9 cellular contexts compared by ENCODE assay signal in the genomic region with DNA sequence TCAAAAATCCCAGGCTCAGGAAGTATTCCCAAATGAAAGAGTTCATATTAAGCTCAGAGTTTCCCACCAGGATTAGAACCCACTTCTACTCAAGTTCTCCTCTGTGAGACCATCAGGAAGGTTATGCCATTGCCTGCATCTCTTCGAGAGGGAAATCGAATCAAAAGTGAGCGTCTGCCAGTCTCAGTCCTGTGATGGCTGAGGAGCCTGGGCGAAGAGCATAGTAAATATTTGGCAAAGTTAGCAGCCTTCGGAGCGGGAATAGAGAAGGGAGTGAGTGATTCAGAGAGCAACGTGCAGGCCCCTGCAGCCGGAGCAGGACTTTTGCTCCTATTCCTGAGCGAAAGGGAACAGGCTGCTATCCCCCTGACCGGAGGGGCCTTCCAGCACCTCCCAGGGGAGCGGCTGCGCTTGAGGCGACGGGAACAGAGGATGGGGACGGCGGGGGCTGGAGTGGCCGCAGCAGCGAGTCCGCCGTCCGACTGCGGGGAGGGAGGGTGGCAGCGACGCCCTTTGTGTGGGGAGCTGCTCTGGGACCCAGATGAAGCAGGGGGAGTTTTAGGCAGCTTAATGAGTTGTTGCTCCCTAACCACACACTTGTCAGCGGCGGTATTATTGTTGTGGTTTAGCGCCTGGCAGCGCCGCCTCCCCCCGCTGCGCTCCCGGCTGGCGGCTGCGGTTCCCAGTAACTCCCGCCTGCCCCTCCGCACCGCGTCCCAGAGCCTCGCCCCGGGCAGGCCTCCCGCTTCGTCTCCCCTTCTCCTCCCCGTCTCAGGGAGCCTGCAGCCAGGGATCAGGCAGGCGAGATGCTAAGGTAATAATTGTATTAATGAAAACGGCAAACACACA. TPM values are rescaled to one million over a fixed set of nuclear protein-coding genes. Genes with fewer than 3 reads are reported as not detected.
DNase-seq lines count a peak whose midpoint lies in the region; ATAC-seq, FAIRE-seq and TF ChIP-seq lines count a peak whose summit lies in the region.
"Had no signal": no experiment of that assay in that cellular context is flagged by ENCODE, and none has a peak within 500 bp of the region (broad histone marks: within the 10 kb centered on the region; RNA-seq: fewer than 3 reads in every experiment).

No MANE protein-coding gene starts in this region.

- DNase-seq in NCI-H2196 (lab: John Stamatoyannopoulos, UW; ENCODE audit: unreplicated experiment) (peak; percentile 13), NCI-H2196 treated with DMSO at 0.1 percent for 48 hours (lab: John Stamatoyannopoulos, UW; ENCODE audit: unreplicated experiment) (no peak), KBM-7 (peak; percentile 55), right cardiac atrium (peak; percentile 33 to 82 (median 66)), retinal pigment epithelial cell (ENCODE audit: low read depth) (no peak), midbrain (lab: John Stamatoyannopoulos, UW) (no peak), small intestine (no peak)

- H3K27me3 Mint-ChIP-seq in activated naive CD8-positive, alpha-beta T cell, result peaks cover 33% of the 10 kb centered on the region

- no peak overlapping the region for H3K27ac Mint-ChIP-seq in activated naive CD8-positive, alpha-beta T cell

- intact Hi-C loops in right cardiac atrium (cut with DNase I), result no loop called here

- H3K4me1 ChIP-seq in right cardiac atrium (ENCODE audit: control insufficient read depth, insufficient read depth, low read length), result no peaks in the 10 kb centered on the region
- H3K4me1 ChIP-seq in small intestine (ENCODE audit: control insufficient read depth in 2 of 2, insufficient read depth in 1 of 2, low read depth in 1 of 2, low read length in 1 of 2), result peaks cover 0 to 2% of the 10 kb centered on the region in 2 donors

- H3K9me3 Mint-ChIP-seq in activated naive CD8-positive, alpha-beta T cell (ENCODE audit: low read depth), result no peaks in the 10 kb centered on the region

- in situ Hi-C loops in KBM-7 (cut with MboI; ENCODE audit: low pct_unique_long_range_greater_than_20kb, low sequenced_read_pairs), result no loop called here

- H3K27me3 ChIP-seq in right cardiac atrium (ENCODE audit: control insufficient read depth, insufficient read depth) (no peaks in the 10 kb centered on the region), small intestine (ENCODE audit: control insufficient read depth in 2 of 2, insufficient read depth in 2 of 2, low read length in 2 of 2) (peaks cover 0 to 15% of the 10 kb centered on the region in 2 donors)

- no peaks in the 10 kb centered on the region for H3K9me3 ChIP-seq in right cardiac atrium (ENCODE audit: control insufficient read depth, low read length)
- no peaks in the 10 kb centered on the region for H3K9me3 ChIP-seq in small intestine (ENCODE audit: control insufficient read depth, low read depth)

- ATAC-seq in right cardiac atrium, result peak; percentile 56 to 71

- no peak for TF ChIP-seq CTCF in retinal pigment epithelial cell (conservative IDR thresholded peaks at IDR 0.05; ENCODE audit: low read depth, low read length)

- no peak for FAIRE-seq in small intestine (lab: Jason Lieb, UNC)
- FAIRE-seq: G401.6 had no signal

- H3K27ac ChIP-seq in right cardiac atrium (ENCODE audit: low read length) (peak overlapping the region; percentile 44), small intestine (ENCODE audit: low read depth in 1 of 2, low read length in 1 of 2) (no peak overlapping the region)

- H3K36me3 ChIP-seq in small intestine (ENCODE audit: control insufficient read depth in 2 of 2, insufficient read depth in 2 of 2, low read length in 2 of 2), result no peaks in the 10 kb centered on the region

- peaks cover 28% of the 10 kb centered on the region for H3K4me1 Mint-ChIP-seq in activated naive CD8-positive, alpha-beta T cell (ENCODE audit: low read depth)

- H3K4me3 ChIP-seq in right cardiac atrium (ENCODE audit: low read length) (peak overlapping the region; percentile 19), retinal pigment epithelial cell (ENCODE audit: low read length) (peak overlapping the region; percentile 43), small intestine (ENCODE audit: low read depth in 1 of 2, low read length in 2 of 2) (peak overlapping the region in 1 of 2 donors; percentile 4)

- WGBS in right cardiac atrium, result under 1% methylated on average over 45 of the region's 45 CpGs
- 1% methylated on average over 39 to 45 of the region's 45 CpGs for WGBS in small intestine, 3 donors

- peak overlapping the region; percentile 86 for H3K4me3 Mint-ChIP-seq in activated naive CD8-positive, alpha-beta T cell

- H3K36me3 Mint-ChIP-seq in activated naive CD8-positive, alpha-beta T cell, result peaks cover 16% of the 10 kb centered on the region

RNA-seq across cellular contexts. Expression of gene NRGN, which starts 21.7 kb away (rescaled TPM):
- total RNA-seq in right cardiac atrium, result 10 to 100 TPM in 2 of 4 donors, 1 to 10 TPM in 2; 5.3 to 11.1 (median 9.0) TPM
- polyA plus RNA-seq in right cardiac atrium (16.0 TPM), small intestine (1 to 10 TPM in 1 of 3 donors, under 1 TPM in 1, not detected in 1; 0.67 to 6.5 TPM)

RNA-seq across cellular contexts. Expression of gene VSIG2, which starts 34.0 kb away (rescaled TPM):
- total RNA-seq in right cardiac atrium, result 1 to 10 TPM in 3 of 4 donors, under 1 TPM in 1; 0.97 to 1.4 (median 1.0) TPM
- polyA plus RNA-seq in right cardiac atrium (0.43 TPM), small intestine (under 1 TPM in 1 of 3 donors, not detected in 2; 0.91 TPM)

RNA-seq across cellular contexts. Expression of gene ESAM, which starts 44.1 kb away (rescaled TPM):
- 10 to 100 TPM; 31.2 to 49.8 (median 41.9) TPM for total RNA-seq in right cardiac atrium
- polyA plus RNA-seq in right cardiac atrium (51.8 TPM), small intestine (10 to 100 TPM in 1 of 3 donors, 1 to 10 TPM in 1, under 1 TPM in 1; 0.67 to 38.3 (median 1.4) TPM)

RNA-seq across cellular contexts. Expression of gene SPA17, which starts 44.3 kb away (rescaled TPM):
- 1 to 10 TPM; 2.3 to 4.0 (median 3.0) TPM for total RNA-seq in right cardiac atrium
- polyA plus RNA-seq in right cardiac atrium, result 7.9 TPM
- 1 to 10 TPM; 3.2 to 9.8 (median 7.2) TPM for polyA plus RNA-seq in small intestine

RNA-seq across cellular contexts. Expression of gene SIAE, which starts 44.5 kb away (rescaled TPM):
- 10 to 100 TPM; 43.4 to 72.6 (median 53.9) TPM for total RNA-seq in right cardiac atrium
- polyA plus RNA-seq in right cardiac atrium (44.6 TPM), small intestine (10 to 100 TPM in 2 of 3 donors, 1 to 10 TPM in 1; 4.1 to 43.0 (median 12.1) TPM)

Comparison
In these comparisons a context has a peak if more than half of its experiments do, and no peak if none do; other contexts are left out.
1. DNase-seq: peak in NCI-H2196 (single experiment), KBM-7 (single experiment) and right cardiac atrium (3 of 3); none in NCI-H2196 treated with DMSO at 0.1 percent for 48 hours (single experiment), retinal pigment epithelial cell (single experiment), midbrain (single experiment) and small intestine (single experiment).